In the genomic region with DNA sequence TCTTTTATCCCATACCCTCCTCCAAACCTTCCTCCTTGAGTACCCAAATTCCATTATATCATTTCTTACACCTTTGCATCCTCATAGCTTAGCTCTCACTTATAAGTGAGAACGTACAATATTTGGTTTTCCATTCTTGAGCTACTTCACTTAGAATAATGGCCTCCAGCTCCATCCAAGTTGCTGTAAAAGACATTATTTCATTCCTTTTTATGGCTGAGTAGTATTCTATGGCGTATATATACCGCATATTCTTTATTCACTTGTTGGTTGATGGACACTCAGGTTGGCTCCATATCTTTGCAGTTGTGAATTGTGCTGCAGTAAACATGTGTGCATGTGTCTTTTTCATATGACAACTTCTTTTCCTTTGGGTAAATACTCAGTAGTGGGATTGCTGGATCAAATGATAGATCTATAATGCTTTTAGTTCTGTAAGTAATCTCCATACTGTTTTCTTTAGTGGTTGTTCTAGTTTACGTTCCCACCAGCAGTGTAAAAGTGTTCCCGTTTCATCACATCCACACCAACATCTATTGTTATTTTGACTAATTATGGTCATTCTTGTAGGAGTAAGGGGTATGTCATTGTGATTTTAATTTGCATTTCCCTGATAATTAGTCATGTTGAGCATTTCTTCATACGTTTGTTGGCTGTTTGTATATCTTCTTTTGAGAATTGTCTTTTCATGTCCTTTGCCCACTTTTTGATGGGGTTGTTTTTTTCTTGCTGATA, we compare ENCODE assay signal across 21 cellular contexts.
"Had no signal": no experiment of that assay in that cellular context is flagged by ENCODE, and none has a peak within 500 bp of the region (broad histone marks: within the 10 kb centered on the region; RNA-seq: fewer than 3 reads in every experiment).

No MANE protein-coding gene starts in this region.

- H3K4me3 ChIP-seq: left ventricle myocardium inferior, prostate gland, skin epidermis, thoracic aorta had no signal

- H3K9me3 ChIP-seq: prostate gland had no signal

- H3K4me3 Mint-ChIP-seq: activated CD8-positive, alpha-beta T cell treated with anti-CD3 and anti-CD28 coated beads, Interleukin-2, amount 10 ng/mL, durations not matched to agents 7 days and 5 days; memory B cell had no signal

- H3K4me1 ChIP-seq: foreskin keratinocyte, prostate gland had no signal

- H3K27ac Mint-ChIP-seq: activated CD8-positive, alpha-beta T cell treated with anti-CD3 and anti-CD28 coated beads, Interleukin-2, amount 10 ng/mL, durations not matched to agents 7 days and 5 days; brain; memory B cell had no signal

- ATAC-seq: activated CD8-positive, alpha-beta T cell treated with anti-CD3 and anti-CD28 coated beads, Interleukin-2, amount 10 ng/mL, durations not matched to agents 7 days and 5 days; activated naive CD4-positive, alpha-beta T cell treated with anti-CD3 and anti-CD28 coated beads, Interleukin-2, amount 50 U/mL, for 72 hours; foreskin keratinocyte had no signal

- DNase-seq: activated CD4-positive, alpha-beta T cell treated with anti-CD3 and anti-CD28 coated beads for 4 hours; activated CD8-positive, alpha-beta memory T cell treated with anti-CD3 and anti-CD28 coated beads, Interleukin-2, amount 50 U/mL, for 4 hours; activated CD8-positive, alpha-beta T cell treated with anti-CD3 and anti-CD28 coated beads, Interleukin-2, amount 10 ng/mL, durations not matched to agents 7 days and 5 days; amygdala; central memory CD4-positive, alpha-beta T cell; cortex of kidney; effector CD4-positive, alpha-beta T cell; foreskin keratinocyte; glutamatergic neuron; left ventricle myocardium inferior; right cardiac atrium; stimulated activated CD4-positive, alpha-beta T cell treated with anti-CD3 and anti-CD28 coated beads, Interleukin-15, amount 100 ng/mL, for 24 hours; stimulated activated CD4-positive, alpha-beta T cell treated with anti-CD3 and anti-CD28 coated beads, Interleukin-4, amount 100 ng/mL, for 1 hour; SW 1271; T1000 had no signal

- H3K36me3 ChIP-seq: prostate gland, thoracic aorta had no signal

- H3K27me3 Mint-ChIP-seq: memory B cell had no signal

- H3K27ac ChIP-seq: foreskin keratinocyte, left ventricle myocardium inferior, prostate gland, skin epidermis, thoracic aorta had no signal

- H3K27me3 ChIP-seq: foreskin keratinocyte had no signal
